ENCODE assay signal across 30 cellular contexts in genomic region chr15:60993948-60994347, GRCh38.
"Had no signal": no experiment of that assay in that cellular context is flagged by ENCODE, and none has a peak within 500 bp of the region (broad histone marks: within the 10 kb centered on the region; RNA-seq: fewer than 3 reads in every experiment).

No MANE protein-coding gene starts in this region.

- H3K4me1 ChIP-seq: adrenal gland, ascending aorta, breast epithelium had no signal

- DNase-seq: activated effector memory CD4-positive, alpha-beta T cell treated with anti-CD3 and anti-CD28 coated beads, Interleukin-2, amount 50 U/mL, for 16 hours; activated effector memory CD4-positive, alpha-beta T cell treated with Interleukin-2 at 50 U/mL for 16 hours; activated gamma-delta T cell; activated gamma-delta T cell treated with Interleukin-2 at 50 U/mL for 16 hours; activated naive CD4-positive, alpha-beta T cell; activated naive CD4-positive, alpha-beta T cell treated with anti-CD3 and anti-CD28 coated beads for 36 hours; activated naive CD4-positive, alpha-beta T cell treated with anti-CD3 and anti-CD28 coated beads, Interleukin-2, amount 10 ng/mL, durations not matched to agents 7 days and 5 days; activated naive CD4-positive, alpha-beta T cell treated with anti-CD3 and anti-CD28 coated beads, Interleukin-2, amount 50 U/mL, for 16 hours; activated naive CD4-positive, alpha-beta T cell treated with Interleukin-2 at 50 U/mL for 16 hours; activated naive CD8-positive, alpha-beta T cell treated with anti-CD3 and anti-CD28 coated beads for 36 hours; activated naive CD8-positive, alpha-beta T cell treated with anti-CD3 and anti-CD28 coated beads, Interleukin-2, amount 10 ng/mL, durations not matched to agents 7 days and 5 days; activated naive CD8-positive, alpha-beta T cell treated with anti-CD3 and anti-CD28 coated beads, Interleukin-2, amount 50 U/mL, for 24 hours; activated T-cell treated with anti-CD3 and anti-CD28 coated beads, Interleukin-2, amount 50 U/mL, for 4 hours; activated T-cell treated with anti-CD3 and anti-CD28 coated beads, Interleukin-2, amount 50 U/mL, for 48 hours; activated T-cell treated with anti-CD3 and anti-CD28 coated beads, Interleukin-2, amount 50 U/mL, for 72 hours; adrenal gland; amniotic stem cell; amygdala; anterior cingulate cortex; aorta; body of pancreas; brain microvascular endothelial cell; caudate nucleus; central memory CD4-positive, alpha-beta T cell; cerebellar nuclear complex had no signal

- H3K36me3 ChIP-seq: adrenal gland, ascending aorta, brain microvascular endothelial cell, breast epithelium, cardiac muscle cell had no signal

- H3K27me3 ChIP-seq: adrenal gland, ascending aorta, body of pancreas, brain microvascular endothelial cell, breast epithelium, cardiac muscle cell had no signal

- H3K9me3 ChIP-seq: adrenal gland, ascending aorta, body of pancreas, breast epithelium had no signal

- ATAC-seq: activated naive CD4-positive, alpha-beta T cell treated with anti-CD3 and anti-CD28 coated beads, Interleukin-2, amount 50 U/mL, for 72 hours; activated naive CD8-positive, alpha-beta T cell treated with anti-CD3 and anti-CD28 coated beads, Interleukin-2, amount 50 U/mL, for 24 hours; activated T-cell treated with anti-CD3 and anti-CD28 coated beads, Interleukin-2, amount 50 U/mL, for 4 hours; activated T-cell treated with anti-CD3 and anti-CD28 coated beads, Interleukin-2, amount 50 U/mL, for 72 hours; activated T-helper 17 cell treated with anti-CD3 and anti-CD28 coated beads, Interleukin-2, amount 50 U/mL, for 72 hours; body of pancreas had no signal

- H3K4me3 ChIP-seq: adrenal gland, ascending aorta, body of pancreas, breast epithelium, cardiac muscle cell had no signal

- H3K27ac ChIP-seq: adrenal gland, ascending aorta, brain microvascular endothelial cell, cardiac muscle cell had no signal
